In the genomic region with DNA sequence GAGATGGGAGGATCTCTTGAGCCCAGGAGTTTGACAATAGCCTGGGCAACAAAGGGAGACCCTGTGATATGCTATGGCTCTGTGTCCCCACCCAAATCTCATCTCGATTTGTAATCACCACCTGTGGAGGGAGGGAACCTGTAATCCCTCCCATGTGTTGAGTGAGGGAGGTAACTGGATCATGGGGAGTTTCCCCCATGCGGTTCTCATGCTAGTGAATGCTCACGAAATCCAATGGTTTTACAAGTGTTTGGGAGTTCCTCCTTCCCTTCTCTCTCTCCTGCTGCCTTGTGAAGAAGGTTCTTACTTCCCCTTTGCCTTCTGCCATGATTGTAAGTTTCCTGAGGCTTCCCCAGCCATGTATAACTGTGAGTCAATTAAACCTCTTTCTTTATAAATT, we compare ENCODE assay signal across 1 cellular context.
TF ChIP-seq lines count a peak whose summit lies in the region.

No MANE protein-coding gene starts in this region.

TF ChIP-seq in GM23338, 12 proteins besides CTCF, POLR2A, EP300 and RAD21 (continued from another document):
- TF ChIP-seq, protein P1, sequence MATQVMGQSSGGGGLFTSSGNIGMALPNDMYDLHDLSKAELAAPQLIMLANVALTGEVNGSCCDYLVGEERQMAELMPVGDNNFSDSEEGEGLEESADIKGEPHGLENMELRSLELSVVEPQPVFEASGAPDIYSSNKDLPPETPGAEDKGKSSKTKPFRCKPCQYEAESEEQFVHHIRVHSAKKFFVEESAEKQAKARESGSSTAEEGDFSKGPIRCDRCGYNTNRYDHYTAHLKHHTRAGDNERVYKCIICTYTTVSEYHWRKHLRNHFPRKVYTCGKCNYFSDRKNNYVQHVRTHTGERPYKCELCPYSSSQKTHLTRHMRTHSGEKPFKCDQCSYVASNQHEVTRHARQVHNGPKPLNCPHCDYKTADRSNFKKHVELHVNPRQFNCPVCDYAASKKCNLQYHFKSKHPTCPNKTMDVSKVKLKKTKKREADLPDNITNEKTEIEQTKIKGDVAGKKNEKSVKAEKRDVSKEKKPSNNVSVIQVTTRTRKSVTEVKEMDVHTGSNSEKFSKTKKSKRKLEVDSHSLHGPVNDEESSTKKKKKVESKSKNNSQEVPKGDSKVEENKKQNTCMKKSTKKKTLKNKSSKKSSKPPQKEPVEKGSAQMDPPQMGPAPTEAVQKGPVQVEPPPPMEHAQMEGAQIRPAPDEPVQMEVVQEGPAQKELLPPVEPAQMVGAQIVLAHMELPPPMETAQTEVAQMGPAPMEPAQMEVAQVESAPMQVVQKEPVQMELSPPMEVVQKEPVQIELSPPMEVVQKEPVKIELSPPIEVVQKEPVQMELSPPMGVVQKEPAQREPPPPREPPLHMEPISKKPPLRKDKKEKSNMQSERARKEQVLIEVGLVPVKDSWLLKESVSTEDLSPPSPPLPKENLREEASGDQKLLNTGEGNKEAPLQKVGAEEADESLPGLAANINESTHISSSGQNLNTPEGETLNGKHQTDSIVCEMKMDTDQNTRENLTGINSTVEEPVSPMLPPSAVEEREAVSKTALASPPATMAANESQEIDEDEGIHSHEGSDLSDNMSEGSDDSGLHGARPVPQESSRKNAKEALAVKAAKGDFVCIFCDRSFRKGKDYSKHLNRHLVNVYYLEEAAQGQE (IDR thresholded peaks at IDR 0.05; ENCODE audit: unreplicated experiment) = no peak
- TF ChIP-seq JUNB (IDR thresholded peaks at IDR 0.05; ENCODE audit: unreplicated experiment) = no peak
